24 cellular contexts compared by ENCODE assay signal in genomic region chr10:132349766-132350165, GRCh38.
"Had no signal": no experiment of that assay in that cellular context is flagged by ENCODE, and none has a peak within 500 bp of the region (broad histone marks: within the 10 kb centered on the region; RNA-seq: fewer than 3 reads in every experiment).

No MANE protein-coding gene starts in this region.

- H3K9me3 ChIP-seq: esophagus squamous epithelium, left ventricle myocardium inferior, pancreas, testis, tibial nerve, upper lobe of left lung, uterus had no signal

- H3K4me1 ChIP-seq: esophagus squamous epithelium, left ventricle myocardium inferior, pancreas, testis, tibial nerve, upper lobe of left lung, uterus had no signal

- DNase-seq: dermis blood vessel endothelial cell; effector memory CD4-positive, alpha-beta T cell; erythroblast; esophagus squamous epithelium; hypothalamus; immature natural killer cell; islet precursor cell; kidney glomerular epithelial cell; left colon; left ventricle myocardium inferior; natural killer cell; occipital lobe; stimulated activated CD4-positive, alpha-beta T cell treated with anti-CD3 and anti-CD28 coated beads, Interleukin-4, amount 100 ng/mL, for 4 hours; stimulated activated naive CD8-positive, alpha-beta T cell treated with anti-CD3 and anti-CD28 coated beads, Interleukin-15, Interleukin-2, amounts not matched to agents 100 U/mL and 50 U/mL, for 24 hours; substantia nigra; testis; uterus had no signal

- H3K27me3 ChIP-seq: esophagus squamous epithelium, pancreas, testis, tibial nerve, upper lobe of left lung, uterus had no signal

- H3K27ac ChIP-seq: coronary artery, esophagus squamous epithelium, left ventricle myocardium inferior, pancreas, testis, tibial nerve, upper lobe of left lung, uterus had no signal

- ATAC-seq: left colon; natural killer cell; pancreas; sciatic nerve; stimulated activated memory B cell treated with anti-CD40 and anti-IgM and Interleukin-4, amounts not matched to agents 10 μg/mL and 1 μg/mL and 100 μg/mL, for 72 hours; stimulated activated naive CD8-positive, alpha-beta T cell treated with anti-CD3 and anti-CD28 coated beads, Interleukin-15, Interleukin-2, amounts not matched to agents 100 U/mL and 50 U/mL, for 24 hours had no signal

- H3K36me3 ChIP-seq: pancreas, uterus had no signal

- H3K4me3 ChIP-seq: coronary artery, esophagus squamous epithelium, left ventricle myocardium inferior, lung, pancreas, testis, tibial nerve, upper lobe of left lung, uterus had no signal
